In the genomic region with DNA sequence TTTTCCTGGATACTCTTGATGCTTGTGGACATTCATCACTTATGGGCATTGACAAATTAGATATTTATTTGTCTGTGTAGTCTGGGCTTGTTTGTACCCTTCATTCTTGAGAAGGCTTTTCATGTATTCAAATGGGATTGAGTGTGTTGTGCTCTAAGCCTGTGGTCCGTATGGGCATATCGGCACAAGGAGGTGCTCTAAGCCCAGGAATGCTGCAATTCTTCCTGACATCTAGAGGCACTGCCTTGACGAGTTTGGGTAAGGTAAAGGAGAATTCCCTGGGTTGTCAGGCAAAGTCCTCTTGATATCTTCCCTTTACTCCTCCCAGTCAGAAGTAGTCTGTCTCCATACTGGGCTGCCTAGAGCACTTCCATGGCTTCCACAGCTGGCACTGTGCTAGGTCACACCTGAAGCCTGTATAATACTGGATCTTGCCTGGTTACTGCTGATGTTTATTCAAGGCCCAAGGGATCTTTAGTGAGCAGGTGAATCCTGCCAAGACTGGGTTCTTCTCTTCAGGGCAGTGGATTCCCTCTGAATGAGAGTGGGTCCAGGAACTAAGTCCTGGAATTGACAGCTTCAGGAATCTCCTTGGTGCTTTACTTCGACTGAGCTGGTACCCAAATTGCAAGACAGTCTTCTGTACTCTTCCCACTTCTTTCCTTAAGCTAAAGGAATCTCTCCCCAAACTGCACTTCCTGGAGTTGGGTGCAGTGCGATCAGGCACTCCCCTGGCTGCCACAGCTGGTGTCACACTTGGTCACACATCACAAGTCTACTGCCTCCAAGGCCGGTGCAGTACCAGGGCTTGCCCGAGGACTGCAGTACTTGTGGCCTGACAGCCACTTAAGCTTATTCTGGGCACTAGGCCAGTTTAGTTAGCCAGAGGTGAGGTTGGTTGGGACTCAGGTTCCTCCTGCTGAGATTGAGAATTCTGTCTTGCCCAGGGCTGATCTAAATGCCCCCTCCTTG, we compare ENCODE assay signal across 8 cellular contexts. TPM values are rescaled to one million over a fixed set of nuclear protein-coding genes. Genes with fewer than 3 reads are reported as not detected.
A peak's percentile ranks its signal among the peaks of the same experiment; 100 is the strongest.
DNase-seq lines count a peak whose midpoint lies in the region; ATAC-seq and TF ChIP-seq lines count a peak whose summit lies in the region.

No MANE protein-coding gene starts in this region.

- H3K4me3 ChIP-seq in BLaER1 (no peak overlapping the region), lower lobe of right lung (no peak overlapping the region), HAP-1 (no peak overlapping the region)

- peaks cover 12% of the 10 kb centered on the region for H3K4me1 ChIP-seq in BLaER1
- no peaks in the 10 kb centered on the region for H3K4me1 ChIP-seq in lower lobe of right lung
- H3K4me1 ChIP-seq in HAP-1, result peaks cover 10% of the 10 kb centered on the region

- ATAC-seq in GM19035 (IDR thresholded peaks at IDR 0.05; ENCODE audit: unreplicated experiment), result peak; percentile 99
- peak; percentile 99 for ATAC-seq in HG03064 (IDR thresholded peaks at IDR 0.05; ENCODE audit: low read depth, unreplicated experiment)
- ATAC-seq in lower lobe of right lung, result peak; percentile 94 to 97

- in situ Hi-C loops in HAP-1 (cut with MboI; ENCODE audit: low sequenced_read_pairs), result no loop called here

- TF ChIP-seq CTCF in lower lobe of right lung (IDR thresholded peaks at IDR 0.05), result peak; percentile 31

- intact Hi-C loops in lower lobe of right lung (cut with DNase I), result no loop called here

- H3K27me3 ChIP-seq in BLaER1 (no peaks in the 10 kb centered on the region), lower lobe of right lung (ENCODE audit: low read depth) (no peaks in the 10 kb centered on the region), HAP-1 (ENCODE audit: low read depth) (no peaks in the 10 kb centered on the region)

- H3K9ac ChIP-seq in BLaER1, result no peak overlapping the region

- H3K36me3 ChIP-seq in BLaER1 (peaks cover 26% of the 10 kb centered on the region), lower lobe of right lung (peaks cover 14% of the 10 kb centered on the region), HAP-1 (replicated peaks) (peaks cover 17% of the 10 kb centered on the region)

- DNase-seq in OCI-M1 (lab: John Stamatoyannopoulos, UW) (peak; percentile 8), lower lobe of right lung (peak; percentile 69), islet precursor cell (no peak), HAP-1 (ENCODE audit: low spot score in 2 of 2) (no peak)
- DNase-seq in activated CD8-positive, alpha-beta memory T cell treated with anti-CD3 and anti-CD28 coated beads, Interleukin-2, amount 50 U/mL, for 48 hours, result no peak

- no peak overlapping the region; the same call in 1 of the 2 replicates for H3K27ac ChIP-seq in BLaER1
- H3K27ac ChIP-seq in lower lobe of right lung, result no peak overlapping the region

- 0 out of 2 replicates have a peak, but pooled peaks cover 5% of the 10 kb centered on the region for H4K20me1 ChIP-seq in BLaER1

- peak overlapping the region; percentile 44 for H3K4me2 ChIP-seq in BLaER1

- H3K9me3 ChIP-seq in BLaER1, result peaks cover 16% of the 10 kb centered on the region
- H3K9me3 ChIP-seq in lower lobe of right lung, result no peaks in the 10 kb centered on the region
- no peaks in the 10 kb centered on the region for H3K9me3 ChIP-seq in HAP-1

RNA-seq across cellular contexts. Expression of gene GALK2, which starts 46.0 kb away (rescaled TPM):
- 38.8 TPM for total RNA-seq in lower lobe of right lung

Comparison
In these comparisons a context has a peak if more than half of its experiments do, and no peak if none do; other contexts are left out.
1. DNase-seq: peak in OCI-M1 (single experiment) and lower lobe of right lung (single experiment); none in islet precursor cell (single experiment), HAP-1 (0 of 2) and activated CD8-positive, alpha-beta memory T cell treated with anti-CD3 and anti-CD28 coated beads, Interleukin-2, amount 50 U/mL, for 48 hours (single experiment).
2. Peak in every context shown above with its lines, with median percentiles within 50 percentile points of each other: ATAC-seq.